In the genomic region with DNA sequence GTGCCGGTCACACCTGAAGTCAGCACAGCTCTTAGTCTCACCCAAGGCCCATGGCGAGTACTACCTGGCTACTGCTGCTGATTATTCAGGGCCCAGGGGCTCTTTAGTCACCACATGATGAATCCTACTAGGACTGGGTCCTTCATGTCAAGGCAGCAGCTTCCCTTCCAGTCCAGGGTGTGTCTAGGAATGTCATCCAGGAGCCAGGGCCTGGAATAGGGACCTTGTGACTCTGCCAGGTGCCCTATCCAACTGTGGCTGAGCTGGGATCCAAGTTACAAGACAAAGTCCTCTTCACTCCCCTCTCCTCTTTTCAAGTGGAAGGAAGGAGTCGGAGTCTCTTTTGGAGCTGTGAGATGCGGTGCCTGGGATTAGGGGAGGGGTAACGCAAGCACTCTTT, we compare ENCODE assay signal across 16 cellular contexts.
DNase-seq lines count a peak whose midpoint lies in the region; ATAC-seq and TF ChIP-seq lines count a peak whose summit lies in the region.
"Had no signal": no experiment of that assay in that cellular context is flagged by ENCODE, and none has a peak within 500 bp of the region (broad histone marks: within the 10 kb centered on the region; RNA-seq: fewer than 3 reads in every experiment).

No MANE protein-coding gene starts in this region.

- H3K27me3 ChIP-seq in heart right ventricle (no peaks in the 10 kb centered on the region), psoas muscle (ENCODE audit: insufficient read depth in 3 of 3, low read length in 2 of 3) (no peaks in the 10 kb centered on the region), upper lobe of right lung (no peaks in the 10 kb centered on the region)

- 80 to 83% methylated on average over 5 of the region's 5 CpGs for WGBS in heart right ventricle, 2 donors
- 67 to 92% (median 67%) methylated on average over 5 of the region's 5 CpGs for WGBS in psoas muscle, 3 donors

- H3K36me3 ChIP-seq in heart right ventricle, result no peaks in the 10 kb centered on the region
- H3K36me3 ChIP-seq in psoas muscle (ENCODE audit: insufficient read depth in 1 of 2, low read depth in 1 of 2), result peaks cover 0 to 3% of the 10 kb centered on the region in 2 donors
- H3K36me3 ChIP-seq in upper lobe of right lung, result no peaks in the 10 kb centered on the region

- peaks cover 0 to 30% (median 6%) of the 10 kb centered on the region in 9 donors for H3K4me1 ChIP-seq in heart right ventricle
- peaks cover 26% of the 10 kb centered on the region for H3K4me1 ChIP-seq in psoas muscle
- H3K4me1 ChIP-seq in upper lobe of right lung, result no peaks in the 10 kb centered on the region

- ATAC-seq in Right ventricle myocardium inferior (peak; percentile 61), left cardiac atrium (no peak), heart right ventricle (peak in 7 of 8 donors; percentile 29 to 77 (median 61)), psoas muscle (peak; percentile 66 to 80 (median 72)), upper lobe of right lung (no peak)
- ATAC-seq: HepG2 had no signal

- intact Hi-C loops in Right ventricle myocardium inferior (cut with DNase I) (loop anchor here (1.0 to 5.0 kb wide), 2 partner anchors 50 to 74 kb away; no protein-coding TSS in a partner anchor), left cardiac atrium (cut with DNase I) (no loop called here), heart right ventricle (cut with DNase I) (loop anchor here in 3 of 10 donors (1.0 to 10.0 kb wide), 4 partner anchors 51 to 77 kb away; no protein-coding TSS in a partner anchor), psoas muscle (cut with DNase I) (loop anchor here (5.0 to 10.0 kb wide), 3 partner anchors 46 to 97 kb away; no protein-coding TSS in a partner anchor), upper lobe of right lung (cut with DNase I) (no loop called here)

- H3K9me3 ChIP-seq in heart right ventricle, result peaks cover 0 to 49% (median 5%) of the 10 kb centered on the region in 11 donors
- no peaks in the 10 kb centered on the region for H3K9me3 ChIP-seq in psoas muscle
- peaks cover 4% of the 10 kb centered on the region for H3K9me3 ChIP-seq in upper lobe of right lung

- no peak for TF ChIP-seq CTCF in heart right ventricle (IDR thresholded peaks at IDR 0.05)
- TF ChIP-seq CTCF in psoas muscle (IDR thresholded peaks at IDR 0.05), result no peak
- no peak for TF ChIP-seq CTCF in upper lobe of right lung (IDR thresholded peaks at IDR 0.05)

- H3K27ac ChIP-seq in heart right ventricle (peak overlapping the region in 9 of 10 donors; percentile 39 to 74 (median 67)), psoas muscle (peak overlapping the region; percentile 80), upper lobe of right lung (no peak overlapping the region)
- H3K27ac ChIP-seq: C4-2B had no signal

- no peak for DNase-seq in Right ventricle myocardium inferior (ENCODE audit: missing footprints)
- no peak for DNase-seq in left cardiac atrium
- no peak for DNase-seq in heart right ventricle
- peak in 1 of 2 donors; percentile 59 for DNase-seq in psoas muscle
- DNase-seq in DMS114 treated with DMSO at 0.1 percent for 48 hours (lab: John Stamatoyannopoulos, UW; ENCODE audit: unreplicated experiment), result no peak
- DNase-seq in LoVo (ENCODE audit: low spot score), result no peak
- DNase-seq in upper lobe of right lung, result no peak
- DNase-seq: 8988T; CD4-positive, alpha-beta memory T cell; DMS153; DMS79 treated with DMSO at 0.1 percent for 48 hours; EL; HCEC 1CT; HFFc6 had no signal

- H3K4me3 ChIP-seq in heart right ventricle (no peak overlapping the region), psoas muscle (peak overlapping the region; percentile 20), upper lobe of right lung (no peak overlapping the region)

Comparison
In these comparisons a context has a peak if more than half of its experiments do, and no peak if none do; other contexts are left out.
1. ATAC-seq: peak in Right ventricle myocardium inferior (single experiment), heart right ventricle (7 of 8) and psoas muscle (4 of 4); none in left cardiac atrium (0 of 2) and upper lobe of right lung (single experiment).
2. intact Hi-C loops: an anchor here in Right ventricle myocardium inferior (1.0 to 5.0 kb wide) and psoas muscle (5.0 to 10.0 kb wide); none called in left cardiac atrium and upper lobe of right lung.